22 cellular contexts compared by ENCODE assay signal in the genomic region with DNA sequence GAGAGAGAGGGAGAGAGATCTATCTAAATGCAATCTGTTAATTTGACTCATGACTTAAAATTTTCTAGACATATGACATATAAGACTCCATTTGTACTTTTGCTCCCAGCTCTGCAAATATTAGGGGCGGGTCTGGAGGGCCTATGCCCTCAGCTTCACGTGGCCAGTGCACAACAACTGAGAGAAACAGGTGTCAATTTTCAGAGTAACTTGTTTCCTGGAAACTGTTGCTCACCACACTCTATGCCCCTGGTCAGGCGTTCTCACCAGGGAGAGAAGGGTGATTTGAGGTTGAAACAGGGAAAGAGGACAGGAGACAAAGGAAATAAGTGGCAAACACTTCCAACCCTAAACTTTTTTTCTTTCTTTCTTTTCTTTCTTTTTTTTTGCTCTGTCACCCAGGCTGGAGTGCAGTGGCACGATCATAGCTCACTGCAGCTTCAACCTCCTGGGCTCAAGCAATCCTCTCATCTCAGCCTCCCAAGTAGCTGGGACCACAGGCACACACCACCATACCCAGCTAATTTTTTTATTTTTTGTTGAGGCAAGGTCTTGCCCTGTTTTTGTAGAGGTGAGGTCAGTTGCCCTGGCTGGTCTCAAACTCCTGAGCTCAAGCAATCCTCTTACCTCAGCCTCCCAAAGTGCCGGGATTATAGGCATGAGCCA.
A peak's percentile ranks its signal among the peaks of the same experiment; 100 is the strongest.
DNase-seq lines count a peak whose midpoint lies in the region; ATAC-seq and TF ChIP-seq lines count a peak whose summit lies in the region.
"Had no signal": no experiment of that assay in that cellular context is flagged by ENCODE, and none has a peak within 500 bp of the region (broad histone marks: within the 10 kb centered on the region; RNA-seq: fewer than 3 reads in every experiment).

No MANE protein-coding gene starts in this region.

- no peaks in the 10 kb centered on the region for H4K20me1 ChIP-seq in PC-9 (ENCODE audit: insufficient read depth)

- no peaks in the 10 kb centered on the region for H3K79me2 ChIP-seq in PC-9 (ENCODE audit: low read depth)

- POLR2A ChIA-PET in PC-9 (lab: Charles Lee; ENCODE audit: unreplicated experiment): no interaction called here

- intact Hi-C loops in PC-9 (cut with micrococcal nuclease; ENCODE audit: unreplicated experiment): no loop called here

- peak; percentile 27 to 41 for DNase-seq in PC-9
- DNase-seq in activated T-cell treated with anti-CD3 and anti-CD28 coated beads, Interleukin-2, amount 50 U/mL, for 1 hour: no peak
- DNase-seq in activated effector memory CD4-positive, alpha-beta T cell treated with anti-CD3 and anti-CD28 coated beads, Interleukin-2, amount 50 U/mL, for 16 hours: no peak
- DNase-seq: activated CD8-positive, alpha-beta memory T cell treated with anti-CD3 and anti-CD28 coated beads for 24 hours; BE2C; colonic mucosa; foreskin melanocyte; Karpas-422; lower lobe of right lung; naive B cell; NCI-H1436; NCI-H524; posterior cingulate gyrus; SW 1271; thyroid gland had no signal

- H3K9me2 ChIP-seq in PC-9 (ENCODE audit: insufficient read depth): no peaks in the 10 kb centered on the region

- H3K27me3 ChIP-seq in PC-9 (ENCODE audit: insufficient read depth, low read depth) (no peaks in the 10 kb centered on the region), liver (ENCODE audit: control insufficient read depth in 4 of 4, insufficient read depth in 4 of 4, low read length in 3 of 4) (no peaks in the 10 kb centered on the region)
- H3K27me3 ChIP-seq: ascending aorta, BE2C, colonic mucosa, thyroid gland had no signal

- H3K36me3 ChIP-seq in PC-9 (ENCODE audit: low read depth) (peaks cover 7% of the 10 kb centered on the region), liver (ENCODE audit: control insufficient read depth in 4 of 4, insufficient read depth in 3 of 4, low read depth in 1 of 4, low read length in 3 of 4) (peaks cover 0 to 12% (median 6%) of the 10 kb centered on the region in 4 donors)
- H3K36me3 ChIP-seq: colonic mucosa, lower lobe of right lung, thyroid gland had no signal

- H3K4me3 ChIP-seq in PC-9 (no peak overlapping the region), liver (ENCODE audit: low read depth in 1 of 3, low read length in 3 of 3) (no peak overlapping the region)
- H3K4me3 ChIP-seq: ascending aorta, colonic mucosa, lower lobe of right lung, smooth muscle cell, thyroid gland had no signal

- no peak for TF ChIP-seq CTCF in PC-9 (conservative IDR thresholded peaks at IDR 0.05)
- TF ChIP-seq CTCF in liver (IDR thresholded peaks at IDR 0.05; ENCODE audit: low read depth, low read length, missing input control): no peak

- no peak overlapping the region for H2AFZ ChIP-seq in PC-9

- H3K9ac ChIP-seq in liver (ENCODE audit: low read depth in 1 of 2, low read length in 2 of 2): no peak overlapping the region

- H3K9me3 ChIP-seq in PC-9 (ENCODE audit: insufficient read depth, low read depth) (peaks cover 25% of the 10 kb centered on the region), liver (ENCODE audit: control insufficient read depth in 4 of 4, low read length in 3 of 4) (peaks cover 1 to 8% (median 5%) of the 10 kb centered on the region in 4 donors)
- H3K9me3 ChIP-seq: ascending aorta, colonic mucosa, thyroid gland had no signal

- no peak for TF ChIP-seq RAD21 in liver (IDR thresholded peaks at IDR 0.05)

- no peak overlapping the region for H3K4me2 ChIP-seq in PC-9
- H3K4me2 ChIP-seq: smooth muscle cell had no signal

- 71% methylated on average over 5 of the region's 5 CpGs for WGBS in liver

- peak; percentile 66 for ATAC-seq in GM18870 (IDR thresholded peaks at IDR 0.05; ENCODE audit: unreplicated experiment)
- ATAC-seq in HG02938 (IDR thresholded peaks at IDR 0.05; ENCODE audit: unreplicated experiment): peak; percentile 62
- ATAC-seq in HG02571 (IDR thresholded peaks at IDR 0.05; ENCODE audit: unreplicated experiment): no peak
- ATAC-seq: lower lobe of right lung had no signal

- H3K27ac ChIP-seq in PC-9 (no peak overlapping the region), liver (ENCODE audit: low read depth in 1 of 2, low read length in 2 of 2) (no peak overlapping the region)
- H3K27ac ChIP-seq: ascending aorta, colonic mucosa, lower lobe of right lung, RWPE1, thyroid gland had no signal

- no peaks in the 10 kb centered on the region for H3F3A ChIP-seq in PC-9 (ENCODE audit: insufficient read depth, low read depth)

- BruUV-seq in PC-9 (replicated peaks; lab: Mats Ljungman, UMichigan): no TSS peak

- H3K4me1 ChIP-seq in PC-9 (replicated peaks; ENCODE audit: insufficient read depth): no peaks in the 10 kb centered on the region
- no peaks in the 10 kb centered on the region for H3K4me1 ChIP-seq in liver (ENCODE audit: control insufficient read depth in 4 of 4, insufficient read depth in 4 of 4, low read length in 3 of 4)
- H3K4me1 ChIP-seq: ascending aorta, BE2C, colonic mucosa, lower lobe of right lung, thyroid gland had no signal

- CTCF ChIA-PET in PC-9 (lab: Charles Lee): no interaction called here

TF ChIP-seq in liver, 16 proteins besides CTCF, POLR2A, EP300 and RAD21:
- no peak for TF ChIP-seq HNF4G (IDR thresholded peaks at IDR 0.05)
- TF ChIP-seq FOXA1 (IDR thresholded peaks at IDR 0.05): no peak
- no peak for TF ChIP-seq NR2F2 (IDR thresholded peaks at IDR 0.05)
- no peak for TF ChIP-seq EGR1 (IDR thresholded peaks at IDR 0.05; ENCODE audit: low read depth in 2 of 2)
- TF ChIP-seq SP1 (IDR thresholded peaks at IDR 0.05): peak; percentile 13
- TF ChIP-seq, protein P1, sequence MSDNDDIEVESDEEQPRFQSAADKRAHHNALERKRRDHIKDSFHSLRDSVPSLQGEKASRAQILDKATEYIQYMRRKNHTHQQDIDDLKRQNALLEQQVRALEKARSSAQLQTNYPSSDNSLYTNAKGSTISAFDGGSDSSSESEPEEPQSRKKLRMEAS (IDR thresholded peaks at IDR 0.05): no peak

Comparison
In these comparisons a context has a peak if more than half of its experiments do, and no peak if none do; other contexts are left out.
1. DNase-seq: peak in PC-9 (2 of 2); none in activated T-cell treated with anti-CD3 and anti-CD28 coated beads, Interleukin-2, amount 50 U/mL, for 1 hour (single experiment) and activated effector memory CD4-positive, alpha-beta T cell treated with anti-CD3 and anti-CD28 coated beads, Interleukin-2, amount 50 U/mL, for 16 hours (single experiment).